Comparison of ENCODE assay signal across 15 cellular contexts in the genomic region with DNA sequence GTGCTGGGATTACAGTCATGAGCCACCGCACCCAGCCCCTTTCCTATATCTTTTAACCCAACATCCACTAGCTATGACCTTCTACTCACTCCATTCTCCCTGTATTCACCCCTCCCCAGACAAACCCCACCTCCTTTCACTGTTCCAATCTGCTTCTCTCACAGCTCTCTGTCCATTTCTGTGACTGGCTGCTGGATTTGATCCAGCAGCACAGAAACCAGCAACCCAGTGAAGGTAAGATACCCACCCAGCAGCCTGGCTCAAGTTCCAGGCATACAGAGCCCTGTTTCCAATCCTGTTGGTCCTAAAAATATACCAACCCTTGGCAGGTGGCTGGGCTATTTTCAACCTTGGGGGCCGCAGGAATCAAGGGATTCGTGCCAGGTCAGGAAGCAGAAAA. TPM values are rescaled to one million over a fixed set of nuclear protein-coding genes. Genes with fewer than 3 reads are reported as not detected.
A peak's percentile ranks its signal among the peaks of the same experiment; 100 is the strongest.
DNase-seq lines count a peak whose midpoint lies in the region; ATAC-seq and TF ChIP-seq lines count a peak whose summit lies in the region.
"Had no signal": no experiment of that assay in that cellular context is flagged by ENCODE, and none has a peak within 500 bp of the region (broad histone marks: within the 10 kb centered on the region; RNA-seq: fewer than 3 reads in every experiment).

No MANE protein-coding gene starts in this region.

- no peak overlapping the region for H3K27ac Mint-ChIP-seq in stimulated activated memory B cell treated with anti-CD40 and anti-IgM and Interleukin-4, amounts not matched to agents 10 μg/mL and 1 μg/mL and 100 μg/mL, for 72 hours
- H3K27ac Mint-ChIP-seq: activated CD8-positive, alpha-beta memory T cell treated with anti-CD3 and anti-CD28 coated beads, Interleukin-2, amount 10 ng/mL, durations not matched to agents 7 days and 5 days had no signal

- no peaks in the 10 kb centered on the region for H3K36me3 Mint-ChIP-seq in stimulated activated memory B cell treated with anti-CD40 and anti-IgM and Interleukin-4, amounts not matched to agents 10 μg/mL and 1 μg/mL and 100 μg/mL, for 72 hours
- H3K36me3 Mint-ChIP-seq: activated CD8-positive, alpha-beta memory T cell treated with anti-CD3 and anti-CD28 coated beads, Interleukin-2, amount 10 ng/mL, durations not matched to agents 7 days and 5 days had no signal

- DNase-seq in NCI-H1092 treated with DMSO at 0.1 percent for 48 hours (lab: John Stamatoyannopoulos, UW) (peak; percentile 30), NCI-H1092 (lab: John Stamatoyannopoulos, UW) (no peak), Panc1 (ENCODE audit: low read depth, low spot score) (no peak), heart left ventricle (peak in 4 of 5 donors; percentile 33 to 70 (median 48)), gastrocnemius medialis (no peak)
- DNase-seq: activated CD8-positive, alpha-beta memory T cell treated with anti-CD3 and anti-CD28 coated beads, Interleukin-2, amount 10 ng/mL, durations not matched to agents 7 days and 5 days; BE2C; Calu3; effector CD4-positive, alpha-beta T cell; testis had no signal

- peaks cover 44% of the 10 kb centered on the region for H3K4me1 ChIP-seq in Panc1 (ENCODE audit: control insufficient read depth, insufficient read depth, low read length)
- peaks cover 0 to 7% (median 0%) of the 10 kb centered on the region in 12 donors for H3K4me1 ChIP-seq in heart left ventricle
- H3K4me1 ChIP-seq in gastrocnemius medialis, result peaks cover 0 to 7% of the 10 kb centered on the region in 2 donors
- H3K4me1 ChIP-seq: BE2C, testis had no signal

- intact Hi-C loops in Panc1 (cut with micrococcal nuclease; ENCODE audit: unreplicated experiment), result no loop called here
- intact Hi-C loops in heart left ventricle (cut with DNase I), result no loop called here
- intact Hi-C loops in gastrocnemius medialis (cut with DNase I; ENCODE audit: low total_unique reads), result no loop called here

- peak overlapping the region; percentile 60 for H3K27ac ChIP-seq in Panc1 (ENCODE audit: low read length)
- H3K27ac ChIP-seq in heart left ventricle, result peak overlapping the region in 11 of 12 donors; percentile 16 to 77 (median 54)
- peak overlapping the region; percentile 5 to 46 (median 42) for H3K27ac ChIP-seq in gastrocnemius medialis
- H3K27ac ChIP-seq: 22Rv1, SK-N-MC, testis had no signal

- TF ChIP-seq CTCF in Panc1 (IDR thresholded peaks at IDR 0.05), result no peak
- TF ChIP-seq CTCF in heart left ventricle (IDR thresholded peaks at IDR 0.05), result no peak
- TF ChIP-seq CTCF in gastrocnemius medialis (IDR thresholded peaks at IDR 0.05 in 4 of 5, conservative IDR thresholded peaks at IDR 0.05 in 1 of 5), result no peak

- TF ChIP-seq POLR2A in heart left ventricle (IDR thresholded peaks at IDR 0.05), result no peak
- TF ChIP-seq POLR2A in gastrocnemius medialis (IDR thresholded peaks at IDR 0.05), result no peak

- ATAC-seq in Panc1 (no peak), heart left ventricle (peak; percentile 88 to 90 (median 90)), gastrocnemius medialis (no peak), GM18870 (IDR thresholded peaks at IDR 0.05; ENCODE audit: unreplicated experiment) (no peak), esophagus mucosa (no peak)
- ATAC-seq in stimulated activated memory B cell treated with anti-CD40 and anti-IgM and Interleukin-4, amounts not matched to agents 10 μg/mL and 1 μg/mL and 100 μg/mL, for 72 hours, result no peak
- ATAC-seq: activated CD8-positive, alpha-beta memory T cell treated with anti-CD3 and anti-CD28 coated beads, Interleukin-2, amount 10 ng/mL, durations not matched to agents 7 days and 5 days had no signal

- no peaks in the 10 kb centered on the region for H3K4me1 Mint-ChIP-seq in stimulated activated memory B cell treated with anti-CD40 and anti-IgM and Interleukin-4, amounts not matched to agents 10 μg/mL and 1 μg/mL and 100 μg/mL, for 72 hours

- no peaks in the 10 kb centered on the region for H3K27me3 Mint-ChIP-seq in stimulated activated memory B cell treated with anti-CD40 and anti-IgM and Interleukin-4, amounts not matched to agents 10 μg/mL and 1 μg/mL and 100 μg/mL, for 72 hours

- in situ Hi-C loops in Panc1 (cut with HindIII; ENCODE audit: low pct_unique_long_range_greater_than_20kb, low sequenced_read_pairs), result no loop called here
- in situ Hi-C loops in gastrocnemius medialis (cut with MboI; ENCODE audit: low sequenced_read_pairs in 4 of 4), result no loop called here

- H3K9me3 ChIP-seq in Panc1 (ENCODE audit: control insufficient read depth, insufficient read depth, low read depth, low read length) (no peaks in the 10 kb centered on the region), heart left ventricle (no peaks in the 10 kb centered on the region), gastrocnemius medialis (no peaks in the 10 kb centered on the region)
- H3K9me3 ChIP-seq: BE2C, testis had no signal

- no peaks in the 10 kb centered on the region for H3K27me3 ChIP-seq in Panc1 (ENCODE audit: control insufficient read depth, insufficient read depth, low read length)
- peaks cover 0 to 12% (median 0%) of the 10 kb centered on the region in 9 donors for H3K27me3 ChIP-seq in heart left ventricle
- no peaks in the 10 kb centered on the region for H3K27me3 ChIP-seq in gastrocnemius medialis
- H3K27me3 ChIP-seq: BE2C, testis had no signal

- no peaks in the 10 kb centered on the region for H3K9me3 Mint-ChIP-seq in stimulated activated memory B cell treated with anti-CD40 and anti-IgM and Interleukin-4, amounts not matched to agents 10 μg/mL and 1 μg/mL and 100 μg/mL, for 72 hours

- H3K4me3 ChIP-seq in Panc1 (ENCODE audit: low read depth in 2 of 2, low read length in 2 of 2) (no peak overlapping the region), heart left ventricle (no peak overlapping the region), gastrocnemius medialis (no peak overlapping the region)
- H3K4me3 ChIP-seq: SK-N-MC, testis had no signal

- CTCF ChIA-PET in Panc1 (lab: Charles Lee), result no interaction called here

- H3K36me3 ChIP-seq in Panc1 (ENCODE audit: control insufficient read depth, insufficient read depth, low read length) (no peaks in the 10 kb centered on the region), heart left ventricle (no peaks in the 10 kb centered on the region), gastrocnemius medialis (no peaks in the 10 kb centered on the region)
- H3K36me3 ChIP-seq: BE2C had no signal

- H3K4me3 Mint-ChIP-seq in stimulated activated memory B cell treated with anti-CD40 and anti-IgM and Interleukin-4, amounts not matched to agents 10 μg/mL and 1 μg/mL and 100 μg/mL, for 72 hours, result no peak overlapping the region
- H3K4me3 Mint-ChIP-seq: activated CD8-positive, alpha-beta memory T cell treated with anti-CD3 and anti-CD28 coated beads, Interleukin-2, amount 10 ng/mL, durations not matched to agents 7 days and 5 days had no signal

- BruUV-seq in Panc1 (replicated peaks; lab: Mats Ljungman, UMichigan), result no TSS peak

- POLR2A ChIA-PET in Panc1 (lab: Charles Lee), result interaction anchor here (0.5 kb wide), 1 partner anchor 1034 kb away, joined by 3 read pairs; no protein-coding TSS in a partner anchor

- 18 to 38% (median 30%) methylated on average over 3 of the region's 3 CpGs for WGBS in heart left ventricle, 4 donors

RNA-seq across cellular contexts. Expression of gene MOSPD1, which starts 18.9 kb away (rescaled TPM):
- total RNA-seq in Panc1 (2021; ENCODE audit: unreplicated experiment) (165 TPM), heart left ventricle (10 to 100 TPM; 18.3 to 40.0 (median 28.1) TPM), gastrocnemius medialis (10 to 100 TPM; 10.1 to 33.7 (median 22.0) TPM), esophagus mucosa (21.1 TPM)
- polyA plus RNA-seq in Panc1 (2012; ENCODE audit: insufficient read length), result 50.7 TPM
- 10 to 100 TPM; 12.9 to 28.6 TPM for polyA plus RNA-seq in heart left ventricle

RNA-seq across cellular contexts. Expression of gene SMIM10, which starts 56.9 kb away (rescaled TPM):
- total RNA-seq in Panc1 (2021; ENCODE audit: unreplicated experiment), result 7.2 TPM
- polyA plus RNA-seq in Panc1 (2012; ENCODE audit: insufficient read length), result 7.4 TPM
- total RNA-seq in heart left ventricle, result 1 to 10 TPM; 3.5 to 7.4 (median 6.7) TPM
- 10 to 100 TPM in 1 of 2 donors, 1 to 10 TPM in 1; 5.5 to 13.1 TPM for polyA plus RNA-seq in heart left ventricle
- 1 to 10 TPM; 1.0 to 2.7 (median 1.5) TPM for total RNA-seq in gastrocnemius medialis
- total RNA-seq in esophagus mucosa, result 0.84 TPM

Comparison
In these comparisons a context has a peak if more than half of its experiments do, and no peak if none do; other contexts are left out.
1. DNase-seq: peak in NCI-H1092 treated with DMSO at 0.1 percent for 48 hours (single experiment) and heart left ventricle (4 of 5); none in NCI-H1092 (single experiment), Panc1 (single experiment) and gastrocnemius medialis (0 of 2).
2. ATAC-seq: peak in heart left ventricle (4 of 4); none in Panc1 (single experiment), gastrocnemius medialis (0 of 2), stimulated activated memory B cell treated with anti-CD40 and anti-IgM and Interleukin-4, amounts not matched to agents 10 μg/mL and 1 μg/mL and 100 μg/mL, for 72 hours (single experiment), GM18870 (single experiment) and esophagus mucosa (single experiment).
3. Peak in every context shown above with its lines, with median percentiles within 50 percentile points of each other: H3K27ac ChIP-seq.